In the genomic region with DNA sequence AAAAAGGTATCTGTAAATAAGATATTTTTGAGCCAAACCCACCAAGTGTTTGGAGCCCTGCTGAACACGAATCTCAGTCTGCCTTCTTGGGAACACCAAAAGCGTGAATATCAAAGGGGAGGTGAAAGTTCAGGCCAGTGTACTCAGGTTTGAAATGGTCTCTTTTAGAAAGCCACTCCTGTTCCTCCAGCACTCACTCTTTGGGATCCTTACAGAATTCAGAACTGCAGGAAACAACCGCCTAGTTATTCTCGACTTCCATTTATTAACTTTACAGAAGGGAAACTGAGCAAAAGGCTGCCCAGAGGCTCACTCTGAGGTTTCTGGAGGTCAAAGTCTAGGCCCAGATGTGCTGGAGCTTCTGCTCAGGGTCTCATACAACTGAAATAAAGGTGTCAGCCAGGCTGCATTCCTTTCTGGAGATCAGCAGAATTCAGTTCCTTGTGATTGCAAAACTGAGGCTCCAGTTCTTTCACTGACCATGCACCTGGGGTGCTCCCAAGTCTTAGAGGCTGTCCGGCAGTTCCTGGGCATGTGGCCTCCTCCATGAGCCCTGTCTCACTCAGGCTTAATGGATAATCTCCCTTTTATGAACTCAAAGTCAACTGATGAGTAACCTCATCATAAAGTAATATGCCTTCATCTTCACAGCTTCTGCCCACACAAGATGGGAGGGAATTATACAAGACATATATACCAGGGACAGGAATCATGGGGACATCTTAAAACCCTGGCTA, we compare ENCODE assay signal across 24 cellular contexts.
DNase-seq lines count a peak whose midpoint lies in the region; ATAC-seq and TF ChIP-seq lines count a peak whose summit lies in the region.
"Had no signal": no experiment of that assay in that cellular context is flagged by ENCODE, and none has a peak within 500 bp of the region (broad histone marks: within the 10 kb centered on the region; RNA-seq: fewer than 3 reads in every experiment).

No MANE protein-coding gene starts in this region.

- no peak for TF ChIP-seq CTCF in CD4-positive, alpha-beta T cell (IDR thresholded peaks at IDR 0.05)
- TF ChIP-seq CTCF in Caco-2 (IDR thresholded peaks at IDR 0.05; ENCODE audit: insufficient read depth in 1 of 2, low read depth in 1 of 2, low read length in 1 of 2, severe bottlenecking in 1 of 2, unreplicated experiment in 1 of 2) (no peak), mucosa of descending colon (IDR thresholded peaks at IDR 0.05) (no peak), left lung (IDR thresholded peaks at IDR 0.05) (no peak)

- no peaks in the 10 kb centered on the region for H3K27me3 ChIP-seq in CD4-positive, alpha-beta T cell (ENCODE audit: control insufficient read depth, insufficient read depth, low read length)
- H3K27me3 ChIP-seq in Caco-2 (replicated peaks; ENCODE audit: control insufficient read depth, insufficient read depth, low read length) (no peaks in the 10 kb centered on the region), left lung (no peaks in the 10 kb centered on the region)
- H3K27me3 ChIP-seq: breast epithelium had no signal

- H3K27ac Mint-ChIP-seq in CD4-positive, alpha-beta T cell = peak overlapping the region; percentile 78
- peak overlapping the region; percentile 72 for H3K27ac Mint-ChIP-seq in Caco-2 (ENCODE audit: unreplicated experiment)
- H3K27ac Mint-ChIP-seq in central memory CD8-positive, alpha-beta T cell (ENCODE audit: low read depth) = peak overlapping the region; percentile 82
- H3K27ac Mint-ChIP-seq: activated naive CD4-positive, alpha-beta T cell treated with anti-CD3 and anti-CD28 coated beads, Interleukin-2, amount 10 ng/mL, durations not matched to agents 7 days and 5 days; type B pancreatic cell had no signal

- intact Hi-C loops in CD4-positive, alpha-beta T cell (cut with DNase I, micrococcal nuclease) = loop anchor here in 1 of 2 experiments (1.0 to 10.0 kb wide), 2 partner anchors 64 to 173 kb away; no protein-coding TSS in a partner anchor
- intact Hi-C loops in Caco-2 (cut with micrococcal nuclease; ENCODE audit: unreplicated experiment) = loop anchor here (1.0 to 2.0 kb wide), 4 partner anchors 7 to 143 kb away; no protein-coding TSS in a partner anchor
- intact Hi-C loops in mucosa of descending colon (cut with DNase I, micrococcal nuclease) = no loop called here
- intact Hi-C loops in left lung (cut with DNase I) = no loop called here

- H3K9me3 Mint-ChIP-seq in CD4-positive, alpha-beta T cell = no peaks in the 10 kb centered on the region
- no peaks in the 10 kb centered on the region for H3K9me3 Mint-ChIP-seq in Caco-2 (ENCODE audit: unreplicated experiment)
- H3K9me3 Mint-ChIP-seq in central memory CD8-positive, alpha-beta T cell = no peaks in the 10 kb centered on the region
- H3K9me3 Mint-ChIP-seq: T-cell, type B pancreatic cell had no signal

- no peak overlapping the region for H3K27ac ChIP-seq in CD4-positive, alpha-beta T cell (ENCODE audit: low read depth, low read length)
- H3K27ac ChIP-seq in left lung = no peak overlapping the region
- H3K27ac ChIP-seq: breast epithelium, RWPE1 had no signal

- H3K36me3 Mint-ChIP-seq in CD4-positive, alpha-beta T cell (ENCODE audit: low read depth) = no peaks in the 10 kb centered on the region
- peaks cover 4% of the 10 kb centered on the region for H3K36me3 Mint-ChIP-seq in Caco-2 (ENCODE audit: insufficient read depth, unreplicated experiment)
- no peaks in the 10 kb centered on the region for H3K36me3 Mint-ChIP-seq in central memory CD8-positive, alpha-beta T cell (ENCODE audit: insufficient read depth)
- H3K36me3 Mint-ChIP-seq: activated naive CD4-positive, alpha-beta T cell treated with anti-CD3 and anti-CD28 coated beads, Interleukin-2, amount 10 ng/mL, durations not matched to agents 7 days and 5 days; T-cell; type B pancreatic cell had no signal

- peaks cover 81% of the 10 kb centered on the region for H3K4me1 Mint-ChIP-seq in CD4-positive, alpha-beta T cell (ENCODE audit: low read depth)
- peaks cover 33% of the 10 kb centered on the region for H3K4me1 Mint-ChIP-seq in Caco-2 (ENCODE audit: low read depth, unreplicated experiment)
- peaks cover 27% of the 10 kb centered on the region for H3K4me1 Mint-ChIP-seq in central memory CD8-positive, alpha-beta T cell

- no peaks in the 10 kb centered on the region for H3K9me3 ChIP-seq in CD4-positive, alpha-beta T cell (ENCODE audit: control insufficient read depth, low read length)
- 0 out of 2 replicates have a peak, but pooled peaks cover 3% of the 10 kb centered on the region for H3K9me3 ChIP-seq in Caco-2
- no peaks in the 10 kb centered on the region for H3K9me3 ChIP-seq in mucosa of descending colon
- H3K9me3 ChIP-seq in left lung = no peaks in the 10 kb centered on the region
- H3K9me3 ChIP-seq: breast epithelium had no signal

- H3K36me3 ChIP-seq in Caco-2 (ENCODE audit: control insufficient read depth, insufficient read depth, low read length) (no peaks in the 10 kb centered on the region), mucosa of descending colon (ENCODE audit: low read depth) (no peaks in the 10 kb centered on the region), left lung (no peaks in the 10 kb centered on the region)
- H3K36me3 ChIP-seq: breast epithelium had no signal

- BruUV-seq in Caco-2 (replicated peaks; lab: Mats Ljungman, UMichigan) = no TSS peak

- H3K4me1 ChIP-seq in Caco-2 (peaks cover 87% of the 10 kb centered on the region), mucosa of descending colon (ENCODE audit: low read depth) (peaks cover 18% of the 10 kb centered on the region), left lung (peaks cover 0 to 20% of the 10 kb centered on the region in 2 donors)
- H3K4me1 ChIP-seq: breast epithelium had no signal

- no peak for ATAC-seq in CD4-positive, alpha-beta T cell (ENCODE audit: poor library complexity)
- ATAC-seq in central memory CD8-positive, alpha-beta T cell (replicated peaks; ENCODE audit: extremely low read depth, poor library complexity, severe bottlenecking) = no peak
- ATAC-seq in mucosa of descending colon (peak; percentile 84), GM19035 (IDR thresholded peaks at IDR 0.05; ENCODE audit: unreplicated experiment) (no peak), left lung (no peak)
- ATAC-seq: activated CD4-positive, CD25-positive, alpha-beta regulatory T cell treated with anti-CD3 and anti-CD28 coated beads, Interleukin-2, amount 50 U/mL, for 24 hours had no signal

- CTCF ChIA-PET in CD4-positive, alpha-beta T cell (lab: Charles Lee) = interaction anchor here (1.0 to 1.7 kb wide), 3 partner anchors 65 to 94 kb away, joined by 3 read pairs; partner anchors contain the start of gene TNFAIP3
- CTCF ChIA-PET in Caco-2 (lab: Charles Lee) = interaction anchor here (0.8 kb wide), 1 partner anchor 78 kb away, joined by 3 read pairs; no protein-coding TSS in a partner anchor

- POLR2A ChIA-PET in CD4-positive, alpha-beta T cell (lab: Charles Lee) = interaction anchor here (2.4 to 4.2 kb wide), 2 partner anchors 68 to 86 kb away, joined by 6 to 141 read pairs; partner anchors contain the start of gene TNFAIP3
- POLR2A ChIA-PET in Caco-2 (lab: Charles Lee) = no interaction called here

- no peak overlapping the region for H3K4me3 ChIP-seq in Caco-2 (ENCODE audit: low read depth, low read length)
- H3K4me3 ChIP-seq in mucosa of descending colon = no peak overlapping the region
- no peak overlapping the region for H3K4me3 ChIP-seq in left lung
- H3K4me3 ChIP-seq: breast epithelium had no signal

- no peak overlapping the region for H3K4me3 Mint-ChIP-seq in CD4-positive, alpha-beta T cell
- no peak overlapping the region for H3K4me3 Mint-ChIP-seq in Caco-2 (ENCODE audit: unreplicated experiment)
- H3K4me3 Mint-ChIP-seq in central memory CD8-positive, alpha-beta T cell = no peak overlapping the region
- H3K4me3 Mint-ChIP-seq: activated naive CD4-positive, alpha-beta T cell treated with anti-CD3 and anti-CD28 coated beads, Interleukin-2, amount 10 ng/mL, durations not matched to agents 7 days and 5 days; type B pancreatic cell had no signal

- H3K27me3 Mint-ChIP-seq in CD4-positive, alpha-beta T cell = no peaks in the 10 kb centered on the region
- H3K27me3 Mint-ChIP-seq in Caco-2 (ENCODE audit: insufficient read depth, unreplicated experiment) = no peaks in the 10 kb centered on the region
- no peaks in the 10 kb centered on the region for H3K27me3 Mint-ChIP-seq in central memory CD8-positive, alpha-beta T cell
- H3K27me3 Mint-ChIP-seq: activated naive CD4-positive, alpha-beta T cell treated with anti-CD3 and anti-CD28 coated beads, Interleukin-2, amount 10 ng/mL, durations not matched to agents 7 days and 5 days; T-cell; type B pancreatic cell had no signal

- DNase-seq in CD4-positive, alpha-beta T cell = no peak
- DNase-seq in Caco-2 = peak; percentile 47 to 87
- no peak for DNase-seq in central memory CD8-positive, alpha-beta T cell (ENCODE audit: low spot score in 2 of 2)
- peak; percentile 22 to 48 (median 46) for DNase-seq in mucosa of descending colon
- DNase-seq in activated CD8-positive, alpha-beta memory T cell treated with anti-CD3 and anti-CD28 coated beads, Interleukin-2, amount 50 U/mL, for 48 hours = no peak
- DNase-seq in left lung = no peak
- DNase-seq: activated naive CD4-positive, alpha-beta T cell treated with anti-CD3 and anti-CD28 coated beads, Interleukin-2, amount 10 ng/mL, durations not matched to agents 7 days and 5 days; C1 segment of cervical spinal cord; effector memory CD4-positive, alpha-beta T cell; EL; erythroblast; foreskin melanocyte; MM.1S; NCI-H1417; NCI-H2081; NCI-H345; small intestine; stimulated activated CD8-positive, alpha-beta memory T cell treated with anti-CD3 and anti-CD28 coated beads, Interleukin-4, amount 100 ng/mL, for 48 hours; T-cell had no signal

Comparison
In these comparisons a context has a peak if more than half of its experiments do, and no peak if none do; other contexts are left out.
1. DNase-seq: peak in Caco-2 (2 of 2) and mucosa of descending colon (3 of 3); none in CD4-positive, alpha-beta T cell (0 of 10), central memory CD8-positive, alpha-beta T cell (0 of 2), activated CD8-positive, alpha-beta memory T cell treated with anti-CD3 and anti-CD28 coated beads, Interleukin-2, amount 50 U/mL, for 48 hours (single experiment) and left lung (0 of 2).
2. Peak in every context shown above with its lines, with median percentiles within 50 percentile points of each other: H3K27ac Mint-ChIP-seq.